9 cellular contexts compared by ENCODE assay signal in genomic region chr17:78925662-78926555, GRCh38. TPM values are rescaled to one million over a fixed set of nuclear protein-coding genes. Genes with fewer than 3 reads are reported as not detected.
DNase-seq lines count a peak whose midpoint lies in the region; ATAC-seq, FAIRE-seq and TF ChIP-seq lines count a peak whose summit lies in the region.
"Had no signal": no experiment of that assay in that cellular context is flagged by ENCODE, and none has a peak within 500 bp of the region (broad histone marks: within the 10 kb centered on the region; RNA-seq: fewer than 3 reads in every experiment).

No MANE protein-coding gene starts in this region.

- ATAC-seq in gastroesophageal sphincter: peak; percentile 90

- no peak for FAIRE-seq in GM12892 (lab: Jason Lieb, UNC)
- FAIRE-seq: A204.1 had no signal

- H3K36me3 ChIP-seq in gastroesophageal sphincter: no peaks in the 10 kb centered on the region

- no peak for TF ChIP-seq EP300 in gastroesophageal sphincter (IDR thresholded peaks at IDR 0.05)

- TF ChIP-seq CTCF in gastroesophageal sphincter (IDR thresholded peaks at IDR 0.05): no peak

- H3K9me3 ChIP-seq in gastroesophageal sphincter: no peaks in the 10 kb centered on the region

- peak overlapping the region; percentile 89 to 90 for H3K4me3 ChIP-seq in gastroesophageal sphincter

- 23 to 40% methylated on average over 2 to 5 of the region's 33 CpGs for WGBS in gastroesophageal sphincter (ENCODE audit: low coverage in 1 of 2), 2 donors

- DNase-seq in DMS53 (lab: John Stamatoyannopoulos, UW) (peak; percentile 50), DMS53 treated with DMSO at 0.1 percent for 48 hours (lab: John Stamatoyannopoulos, UW; ENCODE audit: unreplicated experiment) (no peak), T1000 (lab: John Stamatoyannopoulos, UW) (peak; percentile 70), nucleus accumbens (lab: John Stamatoyannopoulos, UW) (peak in 34 of 56 donors; percentile 12 to 66 (median 47)), GM12892 (ENCODE audit: insufficient read length) (no peak), T-helper 2 cell (no peak)
- DNase-seq in stimulated activated CD4-positive, alpha-beta T cell treated with anti-CD3 and anti-CD28 coated beads, Interleukin-2, amount 100 ng/mL, for 48 hours: no peak

- peaks cover 0 to 61% (median 31%) of the 10 kb centered on the region in 3 donors for H3K4me1 ChIP-seq in gastroesophageal sphincter

- H3K27me3 ChIP-seq in gastroesophageal sphincter: no peaks in the 10 kb centered on the region

- H3K27ac ChIP-seq in gastroesophageal sphincter: peak overlapping the region; percentile 98 to 100 (median 100)

- peak; percentile 45 to 47 for TF ChIP-seq POLR2A in gastroesophageal sphincter (IDR thresholded peaks at IDR 0.05)
- no peak for TF ChIP-seq POLR2A in GM12892 (IDR thresholded peaks at IDR 0.05; ENCODE audit: low read depth, low read length)

RNA-seq across cellular contexts. Expression of gene TIMP2, which starts 0.7 kb away (rescaled TPM):
- total RNA-seq in gastroesophageal sphincter: 100 to 1,000 TPM; 172 to 315 (median 211) TPM
- polyA plus RNA-seq in GM12892 (2012; ENCODE audit: missing spikeins): not detected

RNA-seq across cellular contexts. Expression of gene CEP295NL, which starts 22.9 kb away (rescaled TPM):
- 1 to 10 TPM; 1.6 to 9.0 (median 3.8) TPM for total RNA-seq in gastroesophageal sphincter
- polyA plus RNA-seq in GM12892 (2012; ENCODE audit: missing spikeins): not detected

RNA-seq across cellular contexts. Expression of gene LGALS3BP, which starts 53.8 kb away (rescaled TPM):
- total RNA-seq in gastroesophageal sphincter: 100 to 1,000 TPM; 101 to 260 (median 166) TPM
- polyA plus RNA-seq in GM12892 (2012; ENCODE audit: missing spikeins): 0.70 TPM

Comparison
In these comparisons a context has a peak if more than half of its experiments do, and no peak if none do; other contexts are left out.
1. DNase-seq: peak in DMS53 (single experiment), T1000 (single experiment) and nucleus accumbens (34 of 56); none in DMS53 treated with DMSO at 0.1 percent for 48 hours (single experiment), stimulated activated CD4-positive, alpha-beta T cell treated with anti-CD3 and anti-CD28 coated beads, Interleukin-2, amount 100 ng/mL, for 48 hours (0 of 2), GM12892 (single experiment) and T-helper 2 cell (0 of 5).